ENCODE assay signal across 8 cellular contexts in genomic region chr16:28538733-28539596, GRCh38. TPM values are rescaled to one million over a fixed set of nuclear protein-coding genes. Genes with fewer than 3 reads are reported as not detected.
DNase-seq lines count a peak whose midpoint lies in the region; FAIRE-seq and TF ChIP-seq lines count a peak whose summit lies in the region.

A gene with protein sequence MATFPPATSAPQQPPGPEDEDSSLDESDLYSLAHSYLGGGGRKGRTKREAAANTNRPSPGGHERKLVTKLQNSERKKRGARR (minus strand): TSS chr16:28538974. CDS start chr16:28538907, 67 bp downstream.

- 81% methylated on average over 22 of the region's 22 CpGs; no CpG with 5 or more reads in 1 of the 2 experiments for WGBS in H1 (ENCODE audit: extremely low coverage in 1 of 2, insufficient coverage in 1 of 2, insufficient read length in 1 of 2, insufficient replicate concordance in 2 of 2, low coverage in 1 of 2, low lambda C conversion rate in 2 of 2, missing lambda C conversion rate in 1 of 2), 2 experiments

- no peak for TF ChIP-seq RAD21 in H1 (IDR thresholded peaks at IDR 0.05 in 1 of 2, conservative IDR thresholded peaks at IDR 0.05 in 1 of 2; ENCODE audit: low read depth in 2 of 2, low read length in 2 of 2)

- TF ChIP-seq CTCF in H1 (IDR thresholded peaks at IDR 0.05; ENCODE audit: control extremely low read depth in 1 of 3, insufficient read depth in 1 of 3, low read depth in 1 of 3, low read length in 3 of 3), result no peak

- H3K9me3 ChIP-seq in H1 (ENCODE audit: insufficient read depth in 2 of 2, low read depth in 1 of 2, low read length in 1 of 2), result no peaks in the 10 kb centered on the region

- H3K9ac ChIP-seq in H1 (replicated peaks in 1 of 4; ENCODE audit: extremely low read depth in 1 of 4, low read depth in 3 of 4, low read length in 3 of 4), result no peak within 1 kb of the TSS

- H3K36me3 ChIP-seq in H1 (ENCODE audit: control insufficient read depth in 2 of 4, insufficient read depth in 4 of 4, low read length in 3 of 4), result no peaks in the 10 kb centered on the region

- H3K4me1 ChIP-seq in H1 (replicated peaks in 1 of 4; ENCODE audit: control insufficient read depth in 3 of 4, insufficient read depth in 4 of 4, low read length in 3 of 4), result peaks cover 0 to 4% (median 1%) of the 10 kb centered on the region in 4 experiments; a peak in 2 of 7 replicates

- FAIRE-seq in H1 (lab: Jason Lieb, UNC) (no peak), urothelium cell line (lab: Jason Lieb, UNC) (no peak)

- CTCF ChIA-PET in H1 (lab: Charles Lee; ENCODE audit: partially characterized antibody), result no interaction called here

- H3K18ac ChIP-seq in H1 (ENCODE audit: extremely low read depth, low read length), result no peak within 1 kb of the TSS; the same call in 1 of the 2 replicates

- in situ Hi-C loops in ACHN (cut with HindIII; ENCODE audit: low pct_ligation_motif_present, low pct_unique_long_range_greater_than_20kb, low sequenced_read_pairs), result no loop called here

- H3K79me2 ChIP-seq in H1 (ENCODE audit: control insufficient read depth in 1 of 2, insufficient read depth in 2 of 2, low read length in 2 of 2), result no peaks in the 10 kb centered on the region

- H3K4me3 ChIP-seq in H1 (ENCODE audit: extremely low read depth in 1 of 4, insufficient read depth in 2 of 4, low read depth in 3 of 4, low read length in 4 of 4), result no peak within 1 kb of the TSS

- H3K27me3 ChIP-seq in H1 (replicated peaks in 1 of 4; ENCODE audit: control insufficient read depth in 3 of 4, extremely low read depth in 1 of 4, insufficient read depth in 3 of 4, low read length in 3 of 4), result no peaks in the 10 kb centered on the region

- no peak within 1 kb of the TSS for H3K14ac ChIP-seq in H1 (ENCODE audit: insufficient read length)

- H4K20me1 ChIP-seq in H1 (replicated peaks in 1 of 2; ENCODE audit: control insufficient read depth in 1 of 2, insufficient read depth in 2 of 2, low read length in 2 of 2), result no peaks in the 10 kb centered on the region

- peak; percentile 98 for DNase-seq in ACHN
- peak; percentile 95 for DNase-seq in NCI-H2196 (lab: John Stamatoyannopoulos, UW; ENCODE audit: unreplicated experiment)
- DNase-seq in H1 (ENCODE audit: low read depth in 1 of 2, low spot score in 2 of 2), result no peak
- DNase-seq in middle frontal gyrus (ENCODE audit: extremely low spot score, low spot score), result peak; percentile 3
- peak; percentile 89 for DNase-seq in urothelium cell line (ENCODE audit: low spot score)
- no peak for DNase-seq in NCI-H748 treated with DMSO at 0.1 percent for 48 hours (lab: John Stamatoyannopoulos, UW)
- no peak for DNase-seq in SW480 (ENCODE audit: low spot score)
- DNase-seq in NCI-H510A (lab: John Stamatoyannopoulos, UW), result no peak

- H3K4me2 ChIP-seq in H1 (ENCODE audit: insufficient read depth in 1 of 2, low read depth in 2 of 2, low read length in 2 of 2), result no peak within 1 kb of the TSS

- H2BK5ac ChIP-seq in H1 (ENCODE audit: low read depth, low read length), result no peak within 1 kb of the TSS; the same call in 1 of the 2 replicates

- no peaks in the 10 kb centered on the region for H3K79me1 ChIP-seq in H1 (ENCODE audit: low read depth, low read length)

- no peak within 1 kb of the TSS for H2BK120ac ChIP-seq in H1 (replicated peaks; ENCODE audit: low read depth, low read length)

- no peak within 1 kb of the TSS for H3K27ac ChIP-seq in H1 (ENCODE audit: low read depth, low read length)

- H4K5ac ChIP-seq in H1 (ENCODE audit: insufficient read length, low read depth, low read length), result no peak within 1 kb of the TSS

- H2BK20ac ChIP-seq in H1 (ENCODE audit: low read length), result no peak within 1 kb of the TSS

- H4K8ac ChIP-seq in H1 (ENCODE audit: extremely low read depth, insufficient read depth, low read length), result peak within 1 kb of the TSS; percentile 73; the same call in 1 of the 2 replicates

- no peak within 1 kb of the TSS for H3K23ac ChIP-seq in H1 (ENCODE audit: insufficient read length)

- no peak within 1 kb of the TSS for H3K56ac ChIP-seq in H1 (replicated peaks; ENCODE audit: insufficient read length, low read depth, low read length)

- H4K91ac ChIP-seq in H1 (replicated peaks; ENCODE audit: insufficient read length, low read length), result no peak within 1 kb of the TSS

- peak within 1 kb of the TSS; percentile 84 for H2AFZ ChIP-seq in H1 (ENCODE audit: low read length)

- no peak within 1 kb of the TSS for H3K4ac ChIP-seq in H1 (replicated peaks; ENCODE audit: insufficient read length, low read depth, low read length)

- H3K23me2 ChIP-seq in H1 (ENCODE audit: low read depth, low read length), result no peaks in the 10 kb centered on the region

- H2BK12ac ChIP-seq in H1 (ENCODE audit: low read depth, low read length), result 0 out of 2 replicates have a peak within 1 kb of the TSS, but pooled peaks have one; percentile 35

- TF ChIP-seq EP300 in H1 (IDR thresholded peaks at IDR 0.05; ENCODE audit: borderline replicate concordance in 1 of 2, low read depth in 2 of 2, low read length in 2 of 2), result no peak

- POLR2A ChIA-PET in H1 (lab: Charles Lee; ENCODE audit: partially characterized antibody), result interaction anchor here (1.6 kb wide), 1 partner anchor 15 kb away, joined by 5 read pairs; the partner anchor contains the start of gene SGF29

- H2AK5ac ChIP-seq in H1 (ENCODE audit: low read depth, low read length), result no peak within 1 kb of the TSS

- no peak within 1 kb of the TSS for H2BK15ac ChIP-seq in H1 (ENCODE audit: low read length)

- no peak for TF ChIP-seq POLR2A in H1 (IDR thresholded peaks at IDR 0.05; ENCODE audit: control extremely low read depth in 1 of 2, low read depth in 2 of 2, low read length in 2 of 2)

TF ChIP-seq in H1, 55 proteins besides CTCF, POLR2A, EP300 and RAD21:
- TF ChIP-seq CEBPB (IDR thresholded peaks at IDR 0.05; ENCODE audit: low read depth, low read length) (0 out of 2 replicates have a peak, but pooled peaks have one; percentile 28), TCF12 (IDR thresholded peaks at IDR 0.05; ENCODE audit: low read depth, low read length) (no peak), TBP (IDR thresholded peaks at IDR 0.05; ENCODE audit: low read depth, low read length) (peak; percentile 39; the same call in 1 of the 2 replicates)

RNA-seq across cellular contexts. Expression of the gene that starts here (rescaled TPM):
- total RNA-seq in H1 (2021; fragmentation: NEBNext Ultra II Directional; extraction: Animal tissue kit (Norgen Biotek cat#: 25700)), result 0.20 TPM in 1 of 2 replicates, not detected in the other
- polyA plus RNA-seq in H1 (2011; rRNA removed), result 0.09 and 0.17 TPM in 2 replicates
- 0.10 TPM for polyA plus RNA-seq in H1 (2011; cell fraction: cytosol; rRNA removed)
- polyA plus RNA-seq in H1 (2011; cell fraction: nucleus; rRNA removed), result not detected
- polyA plus RNA-seq in H1 (2012, experiment 1 of 2), result 0.05 to 0.43 TPM in 2 of 4 replicates, not detected in the others
- polyA plus RNA-seq in H1 (2012, experiment 2 of 2), result not detected
- 0.06 TPM for polyA plus RNA-seq in H1 (2013, experiment 1 of 2)
- under 0.01 TPM for polyA plus RNA-seq in H1 (2013, experiment 2 of 2)
- 0.03 TPM in 1 of 2 replicates, not detected in the other for polyA minus RNA-seq in H1 (2011; rRNA and poly(A)+ RNA removed)
- polyA minus RNA-seq in H1 (2011; cell fraction: cytosol; rRNA and poly(A)+ RNA removed), result 0.66 TPM
- 0.30 TPM for polyA minus RNA-seq in H1 (2011; cell fraction: nucleus; rRNA and poly(A)+ RNA removed)

Comparison
In these comparisons a context has a peak if more than half of its experiments do, and no peak if none do; other contexts are left out.
1. DNase-seq: peak in ACHN (single experiment), NCI-H2196 (single experiment), middle frontal gyrus (single experiment) and urothelium cell line (single experiment); none in H1 (0 of 2), NCI-H748 treated with DMSO at 0.1 percent for 48 hours (single experiment), SW480 (single experiment) and NCI-H510A (single experiment).